28 cellular contexts compared by ENCODE assay signal in genomic region chr6:3713266-3713665, GRCh38. TPM values are rescaled to one million over a fixed set of nuclear protein-coding genes. Genes with fewer than 3 reads are reported as not detected.
DNase-seq lines count a peak whose midpoint lies in the region; ATAC-seq, FAIRE-seq and TF ChIP-seq lines count a peak whose summit lies in the region.
"Had no signal": no experiment of that assay in that cellular context is flagged by ENCODE, and none has a peak within 500 bp of the region (broad histone marks: within the 10 kb centered on the region; RNA-seq: fewer than 3 reads in every experiment).

No MANE protein-coding gene starts in this region.

- H2AK9ac ChIP-seq in IMR-90 (replicated peaks; ENCODE audit: low read depth, low read length, poor library complexity) = no peak overlapping the region

- H2BK120ac ChIP-seq in IMR-90 (ENCODE audit: low read depth, low read length) (no peak overlapping the region), trophoblast cell (ENCODE audit: insufficient read depth, low read length, poor library complexity) (peak overlapping the region; percentile 71)

- H3K9ac ChIP-seq in IMR-90 (ENCODE audit: low read depth, low read length) = no peak overlapping the region
- no peak overlapping the region for H3K9ac ChIP-seq in endothelial cell of umbilical vein (replicated peaks; ENCODE audit: extremely low read depth, insufficient read depth, low read length)
- H3K9ac ChIP-seq in trophoblast cell (ENCODE audit: low read length) = no peak overlapping the region

- H3K9me3 ChIP-seq in A549 (0 out of 3 replicates have a peak, but pooled peaks cover 3% of the 10 kb centered on the region), IMR-90 (ENCODE audit: control insufficient read depth, insufficient read depth, low read length) (peaks cover 4% of the 10 kb centered on the region), endothelial cell of umbilical vein (replicated peaks; ENCODE audit: control insufficient read depth, insufficient read depth, low read length) (no peaks in the 10 kb centered on the region), trophoblast cell (ENCODE audit: insufficient read depth, low read depth, low read length) (peaks cover 1% of the 10 kb centered on the region), vagina (no peaks in the 10 kb centered on the region)

- 0 out of 2 replicates have a peak overlapping the region, but pooled peaks have one; percentile 3 for H3K56ac ChIP-seq in IMR-90 (ENCODE audit: extremely low read depth, insufficient read depth, low read length)

- H3K4me3 ChIP-seq in A549 (no peak overlapping the region), IMR-90 (ENCODE audit: insufficient read depth, low read depth, low read length) (no peak overlapping the region), endothelial cell of umbilical vein (replicated peaks in 1 of 3; ENCODE audit: insufficient read depth in 1 of 3, low read depth in 1 of 3, low read length in 3 of 3) (no peak overlapping the region), trophoblast cell (ENCODE audit: low read depth, low read length) (no peak overlapping the region), vagina (no peak overlapping the region)

- no peak for FAIRE-seq in A549 (lab: Jason Lieb, UNC)
- peak; percentile 37 for FAIRE-seq in endothelial cell of umbilical vein (lab: Jason Lieb, UNC)
- FAIRE-seq: GM12891 had no signal

- peak overlapping the region; percentile 48 for H4K12ac ChIP-seq in trophoblast cell (ENCODE audit: low read depth, low read length)

- no peak overlapping the region for H2AK5ac ChIP-seq in IMR-90 (ENCODE audit: low read depth, low read length)
- H2AK5ac ChIP-seq in trophoblast cell (ENCODE audit: low read length) = peak overlapping the region; percentile 73

- H2BK12ac ChIP-seq in trophoblast cell (ENCODE audit: low read length) = peak overlapping the region; percentile 94

- no peaks in the 10 kb centered on the region for H3K36me3 ChIP-seq in IMR-90 (ENCODE audit: control insufficient read depth, insufficient read depth, low read length)
- H3K36me3 ChIP-seq in endothelial cell of umbilical vein (ENCODE audit: control insufficient read depth in 2 of 2, extremely low read depth in 1 of 2, insufficient read depth in 2 of 2, low read length in 2 of 2) = no peaks in the 10 kb centered on the region
- H3K36me3 ChIP-seq in trophoblast cell (ENCODE audit: control insufficient read depth in 1 of 2, insufficient read depth in 2 of 2, low read length in 2 of 2) = peaks cover 0 to 4% of the 10 kb centered on the region in 2 experiments
- no peaks in the 10 kb centered on the region for H3K36me3 ChIP-seq in vagina

- H2AFZ ChIP-seq in IMR-90 (replicated peaks; ENCODE audit: low read length, poor library complexity) (no peak overlapping the region), endothelial cell of umbilical vein (ENCODE audit: low read depth, low read length) (no peak overlapping the region), trophoblast cell (ENCODE audit: insufficient read depth, low read length, poor library complexity) (no peak overlapping the region)

- TF ChIP-seq EP300 in A549 (IDR thresholded peaks at IDR 0.05) = no peak

- CTCF ChIA-PET in A549 (lab: Yijun Ruan, JAX) = no interaction called here
- CTCF ChIA-PET in IMR-90 (lab: Yijun Ruan, JAX) = no interaction called here
- CTCF ChIA-PET in endothelial cell of umbilical vein (lab: Charles Lee) = interaction anchor here (1.6 kb wide), 1 partner anchor 12 kb away, joined by 4 read pairs; no protein-coding TSS in a partner anchor

- no peak overlapping the region for H3K18ac ChIP-seq in IMR-90 (ENCODE audit: low read depth, low read length)
- H3K18ac ChIP-seq in trophoblast cell (ENCODE audit: low read length) = peak overlapping the region; percentile 79

- H3K27ac ChIP-seq in A549 (no peak overlapping the region), IMR-90 (ENCODE audit: insufficient read depth, low read length) (no peak overlapping the region), endothelial cell of umbilical vein (ENCODE audit: insufficient read depth, low read depth, low read length) (no peak overlapping the region), trophoblast cell (ENCODE audit: low read depth, low read length) (peak overlapping the region; percentile 67), vagina (no peak overlapping the region)
- H3K27ac ChIP-seq: RWPE1 had no signal

- in situ Hi-C loops in IMR-90 (cut with MboI; ENCODE audit: low sequenced_read_pairs) = no loop called here

- H4K8ac ChIP-seq in IMR-90 (ENCODE audit: low read depth in 2 of 2, low read length in 2 of 2) (no peak overlapping the region; a peak in 1 of 4 replicates), trophoblast cell (ENCODE audit: low read depth, low read length) (peak overlapping the region; percentile 65)

- dilution Hi-C loops in IMR-90 (cut with HindIII; ENCODE audit: low sequenced_read_pairs, unreplicated experiment) (no loop called here), endothelial cell of umbilical vein (cut with MboI; ENCODE audit: extremely low pct_ligation_motif_present, low sequenced_read_pairs) (no loop called here)

- H3K4me1 ChIP-seq in A549 (peaks cover 8% of the 10 kb centered on the region; the same call in 1 of the 3 replicates), IMR-90 (ENCODE audit: control insufficient read depth, insufficient read depth, low read length) (no peaks in the 10 kb centered on the region; the same call in 1 of the 2 replicates), endothelial cell of umbilical vein (ENCODE audit: control insufficient read depth, extremely low read depth, insufficient read depth, low read length) (no peaks in the 10 kb centered on the region), trophoblast cell (ENCODE audit: control insufficient read depth in 1 of 2, insufficient read depth in 2 of 2, low read length in 2 of 2) (peaks cover 19 to 21% of the 10 kb centered on the region in 2 experiments), vagina (peaks cover 7% of the 10 kb centered on the region)

- POLR2A ChIA-PET in A549 (lab: Yijun Ruan, JAX) (no interaction called here), IMR-90 (lab: Charles Lee; ENCODE audit: unreplicated experiment) (no interaction called here), endothelial cell of umbilical vein (lab: Charles Lee) (no interaction called here)

- peak overlapping the region; percentile 28; the same call in 2 of the 3 replicates for H3K4me2 ChIP-seq in A549
- H3K4me2 ChIP-seq in IMR-90 (ENCODE audit: low read depth, low read length) = no peak overlapping the region
- H3K4me2 ChIP-seq in endothelial cell of umbilical vein (ENCODE audit: insufficient read depth, low read length) = no peak overlapping the region
- H3K4me2 ChIP-seq in trophoblast cell (ENCODE audit: low read length) = no peak overlapping the region

- H2BK20ac ChIP-seq in IMR-90 (ENCODE audit: low read depth, low read length) = no peak overlapping the region

- no peaks in the 10 kb centered on the region for H3K27me3 ChIP-seq in IMR-90 (ENCODE audit: control insufficient read depth, insufficient read depth, low read length)
- no peaks in the 10 kb centered on the region for H3K27me3 ChIP-seq in endothelial cell of umbilical vein (ENCODE audit: control insufficient read depth in 2 of 2, insufficient read depth in 2 of 2, low read length in 2 of 2)
- no peaks in the 10 kb centered on the region for H3K27me3 ChIP-seq in trophoblast cell (ENCODE audit: insufficient read depth, low read length)
- H3K27me3 ChIP-seq in vagina = no peaks in the 10 kb centered on the region

- H3K9me1 ChIP-seq in IMR-90 (ENCODE audit: insufficient read depth, low read length) (no peaks in the 10 kb centered on the region), endothelial cell of umbilical vein (replicated peaks; ENCODE audit: control insufficient read depth, extremely low read depth, insufficient read depth, low read length) (no peaks in the 10 kb centered on the region)

- no peak overlapping the region for H2BK15ac ChIP-seq in IMR-90 (ENCODE audit: low read depth, low read length)

- intact Hi-C loops in IMR-90 (cut with micrococcal nuclease) = no loop called here
- intact Hi-C loops in endothelial cell of umbilical vein (cut with micrococcal nuclease) = no loop called here
- intact Hi-C loops in vagina (cut with DNase I) = no loop called here

- H3K79me1 ChIP-seq in IMR-90 (ENCODE audit: low read depth in 1 of 2, low read length in 2 of 2) = no peaks in the 10 kb centered on the region; a peak in 1 of 4 replicates
- peaks cover 13% of the 10 kb centered on the region for H3K79me1 ChIP-seq in trophoblast cell (ENCODE audit: low read length)

- ATAC-seq in A549 (peak in 1 of 2 experiments; percentile 23; a peak in 1 of 6 replicates), IMR-90 (ENCODE audit: low read depth) (peak; percentile 46; the same call in 1 of the 2 replicates)
- ATAC-seq: Panc1 had no signal

- no peak overlapping the region for H3K14ac ChIP-seq in IMR-90 (replicated peaks; ENCODE audit: low read depth, low read length)
- H3K14ac ChIP-seq in trophoblast cell (ENCODE audit: low read length) = peak overlapping the region; percentile 54

- no peak for DNase-seq in A549 (ENCODE audit: low read depth in 1 of 2, low spot score in 1 of 2)
- no peak for DNase-seq in IMR-90
- DNase-seq in endothelial cell of umbilical vein (ENCODE audit: low read depth, low spot score) = no peak
- DNase-seq in trophoblast cell = no peak
- DNase-seq in COR-L47 (lab: John Stamatoyannopoulos, UW) = no peak
- no peak for DNase-seq in vagina (ENCODE audit: extremely low spot score in 2 of 2)
- no peak for DNase-seq in islet precursor cell
- DNase-seq: C1 segment of cervical spinal cord; Calu3; CD8-positive, alpha-beta memory T cell; DMS79 treated with DMSO at 0.1 percent for 48 hours; GF-D8; GOT3; HCEC 1CT; Karpas-422; NCI-H1092 treated with DMSO at 0.1 percent for 48 hours; NCI-H1436; NCI-H187; NCI-H2081 treated with DMSO at 0.1 percent for 48 hours; NCI-H2171; NCI-H226; NCI-H524 treated with DMSO at 0.1 percent for 48 hours; NCI-H774; SHP77 had no signal

- WGBS in A549 (ENCODE audit: missing lambda C conversion rate) = 43% methylated on average over 3 of the region's 6 CpGs
- 100% methylated on average over 3 of the region's 6 CpGs; no CpG with 5 or more reads in 1 of the 2 experiments for WGBS in IMR-90 (ENCODE audit: extremely low coverage in 2 of 2, insufficient read length in 1 of 2), 2 experiments
- WGBS in trophoblast cell (ENCODE audit: extremely low coverage, insufficient coverage, insufficient read length) = no CpG with 5 or more reads among the region's 6 CpGs

- no TSS peak for BruUV-seq in IMR-90 (replicated peaks; lab: Mats Ljungman, UMichigan)
- no TSS peak for BruUV-seq in endothelial cell of umbilical vein (replicated peaks; lab: Mats Ljungman, UMichigan)

- H3K4ac ChIP-seq in IMR-90 (ENCODE audit: low read depth, low read length) = no peak overlapping the region
- peak overlapping the region; percentile 35 for H3K4ac ChIP-seq in trophoblast cell (ENCODE audit: low read depth, low read length)

- TF ChIP-seq CTCF in A549 (IDR thresholded peaks at IDR 0.05) = no peak
- no peak for TF ChIP-seq CTCF in IMR-90 (conservative IDR thresholded peaks at IDR 0.05; ENCODE audit: low read depth, low read length)
- TF ChIP-seq CTCF in endothelial cell of umbilical vein (IDR thresholded peaks at IDR 0.05; ENCODE audit: extremely low read depth in 1 of 2, insufficient read depth in 1 of 2, low read depth in 1 of 2, low read length in 2 of 2) = no peak
- TF ChIP-seq CTCF in vagina (IDR thresholded peaks at IDR 0.05) = no peak

- no peaks in the 10 kb centered on the region for H4K20me1 ChIP-seq in IMR-90 (ENCODE audit: insufficient read depth, low read length)
- no peaks in the 10 kb centered on the region for H4K20me1 ChIP-seq in endothelial cell of umbilical vein (replicated peaks; ENCODE audit: control insufficient read depth, extremely low read depth, insufficient read depth, low read length)

- TF ChIP-seq RAD21 in A549 (conservative IDR thresholded peaks at IDR 0.05 in 1 of 2, IDR thresholded peaks at IDR 0.05 in 1 of 2) (no peak), IMR-90 (IDR thresholded peaks at IDR 0.05; ENCODE audit: low read length) (no peak)

- no peak overlapping the region for H3K23ac ChIP-seq in IMR-90 (ENCODE audit: low read depth, low read length)
- no peak overlapping the region for H3K23ac ChIP-seq in trophoblast cell (ENCODE audit: low read length)

- no peak for TF ChIP-seq POLR2A in A549 (IDR thresholded peaks at IDR 0.05; ENCODE audit: low read length)
- no peak for TF ChIP-seq POLR2A in IMR-90 (IDR thresholded peaks at IDR 0.05; ENCODE audit: low read depth, low read length)
- TF ChIP-seq POLR2A in endothelial cell of umbilical vein (IDR thresholded peaks at IDR 0.05; ENCODE audit: low read depth, low read length) = no peak
- no peak for TF ChIP-seq POLR2A in vagina (IDR thresholded peaks at IDR 0.05)

- H3K79me2 ChIP-seq in endothelial cell of umbilical vein (ENCODE audit: control insufficient read depth, insufficient read depth, low read length) (no peaks in the 10 kb centered on the region), trophoblast cell (ENCODE audit: control insufficient read depth, insufficient read depth, low read length, poor library complexity) (peaks cover 3% of the 10 kb centered on the region)

- no peak overlapping the region for H2BK5ac ChIP-seq in IMR-90 (ENCODE audit: low read depth, low read length, poor library complexity, severe bottlenecking)
- peak overlapping the region; percentile 33 for H2BK5ac ChIP-seq in trophoblast cell (ENCODE audit: low read depth, low read length, poor library complexity)

- H4K91ac ChIP-seq in IMR-90 (ENCODE audit: insufficient read depth, low read depth, low read length) (no peak overlapping the region), trophoblast cell (ENCODE audit: low read depth, low read length) (peak overlapping the region; percentile 91)

- H4K5ac ChIP-seq in IMR-90 (ENCODE audit: low read depth, low read length) = no peak overlapping the region

RNA-seq across cellular contexts. Expression of gene PXDC1, which starts 38.2 kb away (rescaled TPM):
- 2.5 and 6.3 TPM in 2 replicates for polyA plus RNA-seq in A549 (2011; rRNA removed)
- 2.5 and 4.8 TPM in 2 replicates for polyA plus RNA-seq in A549 (2012; cell fraction: cytosol; rRNA removed)
- 5.2 and 6.3 TPM in 2 replicates for polyA plus RNA-seq in A549 (2012; cell fraction: nucleus; rRNA removed)
- 6.6 to 8.0 TPM (median 7.1 TPM) in 3 replicates for polyA plus RNA-seq in A549 (2017; fragmentation: RNase III; extraction: RNeasy Plus Mini Kit Qiagen cat#74134 plus additional on column Dnase treatment)
- 3.3 and 4.5 TPM in 2 replicates for polyA minus RNA-seq in A549 (2011; rRNA and poly(A)+ RNA removed)
- total RNA-seq in IMR-90 (2012; rRNA removed) = 66.4 and 72.2 TPM in 2 replicates
- polyA plus RNA-seq in IMR-90 (2012; rRNA removed) = 56.7 and 63.3 TPM in 2 replicates
- polyA plus RNA-seq in IMR-90 (2012; cell fraction: cytosol; rRNA removed) = 42.0 and 49.1 TPM in 2 replicates
- polyA plus RNA-seq in IMR-90 (2012; cell fraction: nucleus; rRNA removed; ENCODE audit: low replicate concordance) = 40.5 and 49.4 TPM in 2 replicates
- 119 and 121 TPM in 2 replicates for total RNA-seq in endothelial cell of umbilical vein
- polyA plus RNA-seq in endothelial cell of umbilical vein = 60.9 and 65.2 TPM in 2 replicates
- 42.0 and 51.0 TPM in 2 replicates for polyA plus RNA-seq in endothelial cell of umbilical vein (2011; cell fraction: cytosol; rRNA removed)
- polyA plus RNA-seq in endothelial cell of umbilical vein (2011; cell fraction: nucleus; rRNA removed) = 71.1 and 99.1 TPM in 2 replicates
- 82.1 and 86.7 TPM in 2 replicates for polyA plus RNA-seq in endothelial cell of umbilical vein (2012)
- polyA minus RNA-seq in endothelial cell of umbilical vein = 45.8 and 47.4 TPM in 2 replicates
- polyA minus RNA-seq in endothelial cell of umbilical vein (2011; cell fraction: cytosol; rRNA and poly(A)+ RNA removed) = 3.8 TPM
- polyA minus RNA-seq in endothelial cell of umbilical vein (2011; cell fraction: nucleus; rRNA and poly(A)+ RNA removed) = 26.0 and 56.3 TPM in 2 replicates
- 57.9 and 59.3 TPM in 2 replicates for polyA plus RNA-seq in trophoblast cell (2013)
- total RNA-seq in vagina = 75.9 TPM
- total RNA-seq: OCI-LY7 had no signal
- polyA plus RNA-seq: CD8-positive, alpha-beta memory T cell had no signal
